In genomic region chr4:126004936-126005335, GRCh38 we compare ENCODE assay signal across 1 cellular context.
TF ChIP-seq lines count a peak whose summit lies in the region.

No MANE protein-coding gene starts in this region.

TF ChIP-seq in SK-N-SH, 30 proteins besides CTCF, POLR2A, EP300 and RAD21 (continued from another document):
- no peak for TF ChIP-seq REST (IDR thresholded peaks at IDR 0.05; ENCODE audit: low read depth, low read length)
- no peak for TF ChIP-seq RFX5 (IDR thresholded peaks at IDR 0.05; ENCODE audit: low read length)
- peak; percentile 81; the same call in 1 of the 2 replicates for TF ChIP-seq RXRA (IDR thresholded peaks at IDR 0.05; ENCODE audit: borderline replicate concordance, low read depth)
TF ChIP-seq in SK-N-SH: peak in this region for 3.
